Comparison of ENCODE assay signal across 1 cellular context in the genomic region with DNA sequence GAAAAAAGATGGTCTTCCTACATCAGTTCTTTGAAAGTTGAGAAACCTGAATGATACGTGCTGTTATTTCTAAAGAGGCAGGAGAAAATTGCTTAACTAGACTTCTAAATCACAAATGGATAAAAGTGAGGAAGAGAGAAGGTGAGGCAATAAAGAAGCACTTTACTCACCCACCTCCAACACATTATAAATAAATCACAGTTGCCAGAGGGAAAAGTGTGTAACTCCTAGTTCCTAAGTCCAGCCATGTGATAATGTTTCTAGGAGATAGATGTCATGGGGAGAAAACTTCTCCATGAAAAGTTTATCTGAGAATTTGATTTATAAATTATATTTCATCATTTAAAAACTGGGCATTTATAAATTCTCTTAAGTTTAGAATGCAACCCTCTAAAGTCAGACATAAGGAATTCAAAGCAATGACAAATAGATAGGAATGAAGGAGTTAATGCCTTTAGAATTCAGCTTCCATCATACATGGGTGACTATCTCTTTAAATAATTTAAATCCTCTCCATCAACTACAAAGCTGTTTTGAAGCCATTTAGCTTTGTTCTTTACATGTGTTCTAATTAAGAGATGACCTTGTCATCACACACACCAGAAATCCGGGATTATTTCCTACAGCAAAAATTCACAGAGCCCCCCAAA.
TF ChIP-seq lines count a peak whose summit lies in the region.

No MANE protein-coding gene starts in this region.

TF ChIP-seq in SK-N-SH treated with all-trans-retinoic acid at 6 μM for 48 hours, 23 proteins besides CTCF, POLR2A, EP300 and RAD21 (continued from another document):
- TF ChIP-seq, protein P1, sequence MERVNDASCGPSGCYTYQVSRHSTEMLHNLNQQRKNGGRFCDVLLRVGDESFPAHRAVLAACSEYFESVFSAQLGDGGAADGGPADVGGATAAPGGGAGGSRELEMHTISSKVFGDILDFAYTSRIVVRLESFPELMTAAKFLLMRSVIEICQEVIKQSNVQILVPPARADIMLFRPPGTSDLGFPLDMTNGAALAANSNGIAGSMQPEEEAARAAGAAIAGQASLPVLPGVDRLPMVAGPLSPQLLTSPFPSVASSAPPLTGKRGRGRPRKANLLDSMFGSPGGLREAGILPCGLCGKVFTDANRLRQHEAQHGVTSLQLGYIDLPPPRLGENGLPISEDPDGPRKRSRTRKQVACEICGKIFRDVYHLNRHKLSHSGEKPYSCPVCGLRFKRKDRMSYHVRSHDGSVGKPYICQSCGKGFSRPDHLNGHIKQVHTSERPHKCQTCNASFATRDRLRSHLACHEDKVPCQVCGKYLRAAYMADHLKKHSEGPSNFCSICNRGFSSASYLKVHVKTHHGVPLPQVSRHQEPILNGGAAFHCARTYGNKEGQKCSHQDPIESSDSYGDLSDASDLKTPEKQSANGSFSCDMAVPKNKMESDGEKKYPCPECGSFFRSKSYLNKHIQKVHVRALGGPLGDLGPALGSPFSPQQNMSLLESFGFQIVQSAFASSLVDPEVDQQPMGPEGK (CRISPR knock-in tag; IDR thresholded peaks at IDR 0.05; ENCODE audit: borderline replicate concordance): no peak
- no peak for TF ChIP-seq SNAI2 (CRISPR knock-in tag; IDR thresholded peaks at IDR 0.05)
- no peak for TF ChIP-seq ZFP30 (CRISPR knock-in tag; IDR thresholded peaks at IDR 0.05)
- TF ChIP-seq, protein P2, sequence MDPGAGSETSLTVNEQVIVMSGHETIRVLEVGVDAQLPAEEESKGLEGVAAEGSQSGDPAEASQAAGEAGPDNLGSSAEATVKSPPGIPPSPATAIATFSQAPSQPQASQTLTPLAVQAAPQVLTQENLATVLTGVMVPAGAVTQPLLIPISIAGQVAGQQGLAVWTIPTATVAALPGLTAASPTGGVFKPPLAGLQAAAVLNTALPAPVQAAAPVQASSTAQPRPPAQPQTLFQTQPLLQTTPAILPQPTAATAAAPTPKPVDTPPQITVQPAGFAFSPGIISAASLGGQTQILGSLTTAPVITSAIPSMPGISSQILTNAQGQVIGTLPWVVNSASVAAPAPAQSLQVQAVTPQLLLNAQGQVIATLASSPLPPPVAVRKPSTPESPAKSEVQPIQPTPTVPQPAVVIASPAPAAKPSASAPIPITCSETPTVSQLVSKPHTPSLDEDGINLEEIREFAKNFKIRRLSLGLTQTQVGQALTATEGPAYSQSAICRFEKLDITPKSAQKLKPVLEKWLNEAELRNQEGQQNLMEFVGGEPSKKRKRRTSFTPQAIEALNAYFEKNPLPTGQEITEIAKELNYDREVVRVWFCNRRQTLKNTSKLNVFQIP (CRISPR knock-in tag; IDR thresholded peaks at IDR 0.05; ENCODE audit: borderline replicate concordance, low read depth): no peak
- no peak for TF ChIP-seq ARNTL (CRISPR knock-in tag; IDR thresholded peaks at IDR 0.05; ENCODE audit: borderline replicate concordance, low read depth)
- TF ChIP-seq ZNF8 (CRISPR knock-in tag; IDR thresholded peaks at IDR 0.05): no peak
- TF ChIP-seq RARB (CRISPR knock-in tag; IDR thresholded peaks at IDR 0.05): no peak
- TF ChIP-seq, protein P3, sequence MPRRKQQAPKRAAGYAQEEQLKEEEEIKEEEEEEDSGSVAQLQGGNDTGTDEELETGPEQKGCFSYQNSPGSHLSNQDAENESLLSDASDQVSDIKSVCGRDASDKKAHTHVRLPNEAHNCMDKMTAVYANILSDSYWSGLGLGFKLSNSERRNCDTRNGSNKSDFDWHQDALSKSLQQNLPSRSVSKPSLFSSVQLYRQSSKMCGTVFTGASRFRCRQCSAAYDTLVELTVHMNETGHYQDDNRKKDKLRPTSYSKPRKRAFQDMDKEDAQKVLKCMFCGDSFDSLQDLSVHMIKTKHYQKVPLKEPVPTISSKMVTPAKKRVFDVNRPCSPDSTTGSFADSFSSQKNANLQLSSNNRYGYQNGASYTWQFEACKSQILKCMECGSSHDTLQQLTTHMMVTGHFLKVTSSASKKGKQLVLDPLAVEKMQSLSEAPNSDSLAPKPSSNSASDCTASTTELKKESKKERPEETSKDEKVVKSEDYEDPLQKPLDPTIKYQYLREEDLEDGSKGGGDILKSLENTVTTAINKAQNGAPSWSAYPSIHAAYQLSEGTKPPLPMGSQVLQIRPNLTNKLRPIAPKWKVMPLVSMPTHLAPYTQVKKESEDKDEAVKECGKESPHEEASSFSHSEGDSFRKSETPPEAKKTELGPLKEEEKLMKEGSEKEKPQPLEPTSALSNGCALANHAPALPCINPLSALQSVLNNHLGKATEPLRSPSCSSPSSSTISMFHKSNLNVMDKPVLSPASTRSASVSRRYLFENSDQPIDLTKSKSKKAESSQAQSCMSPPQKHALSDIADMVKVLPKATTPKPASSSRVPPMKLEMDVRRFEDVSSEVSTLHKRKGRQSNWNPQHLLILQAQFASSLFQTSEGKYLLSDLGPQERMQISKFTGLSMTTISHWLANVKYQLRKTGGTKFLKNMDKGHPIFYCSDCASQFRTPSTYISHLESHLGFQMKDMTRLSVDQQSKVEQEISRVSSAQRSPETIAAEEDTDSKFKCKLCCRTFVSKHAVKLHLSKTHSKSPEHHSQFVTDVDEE (CRISPR knock-in tag; IDR thresholded peaks at IDR 0.05): no peak
- no peak for TF ChIP-seq GLIS3 (CRISPR knock-in tag; IDR thresholded peaks at IDR 0.05)
- no peak for TF ChIP-seq OSR1 (CRISPR knock-in tag; IDR thresholded peaks at IDR 0.05)
- TF ChIP-seq ZFP3 (CRISPR knock-in tag; IDR thresholded peaks at IDR 0.05): no peak
- no peak for TF ChIP-seq ISL1 (CRISPR knock-in tag; IDR thresholded peaks at IDR 0.05)
- no peak for TF ChIP-seq ZC3H10 (CRISPR knock-in tag; IDR thresholded peaks at IDR 0.05)
- no peak for TF ChIP-seq TOX (CRISPR knock-in tag; IDR thresholded peaks at IDR 0.05; ENCODE audit: borderline replicate concordance)
